In genomic region chr3:123446210-123446609, GRCh38 we compare ENCODE assay signal across 15 cellular contexts. TPM values are rescaled to one million over a fixed set of nuclear protein-coding genes. Genes with fewer than 3 reads are reported as not detected.
DNase-seq lines count a peak whose midpoint lies in the region; ATAC-seq and TF ChIP-seq lines count a peak whose summit lies in the region.
"Had no signal": no experiment of that assay in that cellular context is flagged by ENCODE, and none has a peak within 500 bp of the region (broad histone marks: within the 10 kb centered on the region; RNA-seq: fewer than 3 reads in every experiment).

No MANE protein-coding gene starts in this region.

- peak overlapping the region; percentile 63 for H3K4me3 Mint-ChIP-seq in CD4-positive, alpha-beta T cell
- peak overlapping the region; percentile 43 to 81 (median 60) for H3K4me3 Mint-ChIP-seq in immature natural killer cell

- POLR2A ChIA-PET in CD4-positive, alpha-beta T cell (lab: Charles Lee): no interaction called here

- intact Hi-C loops in CD4-positive, alpha-beta T cell (cut with DNase I, micrococcal nuclease): no loop called here
- intact Hi-C loops in sigmoid colon (cut with DNase I): loop anchor here (1.0 to 5.0 kb wide), 4 partner anchors 31 to 111 kb away; no protein-coding TSS in a partner anchor

- H3K27me3 Mint-ChIP-seq in CD4-positive, alpha-beta T cell: peaks cover 74% of the 10 kb centered on the region
- H3K27me3 Mint-ChIP-seq in immature natural killer cell (ENCODE audit: low read depth in 3 of 3): peaks cover 13 to 27% (median 21%) of the 10 kb centered on the region in 3 donors

- no peaks in the 10 kb centered on the region for H3K9me3 Mint-ChIP-seq in CD4-positive, alpha-beta T cell
- H3K9me3 Mint-ChIP-seq in immature natural killer cell: peaks cover 0 to 2% (median 0%) of the 10 kb centered on the region in 6 donors

- H3K4me1 Mint-ChIP-seq in CD4-positive, alpha-beta T cell (ENCODE audit: low read depth): peaks cover 9% of the 10 kb centered on the region
- peaks cover 9 to 17% of the 10 kb centered on the region in 2 donors for H3K4me1 Mint-ChIP-seq in immature natural killer cell

- H3K36me3 Mint-ChIP-seq in CD4-positive, alpha-beta T cell (ENCODE audit: low read depth): no peaks in the 10 kb centered on the region
- no peaks in the 10 kb centered on the region for H3K36me3 Mint-ChIP-seq in immature natural killer cell

- no peak overlapping the region for H3K27ac ChIP-seq in CD4-positive, alpha-beta T cell (ENCODE audit: low read depth, low read length)
- H3K27ac ChIP-seq in angular gyrus (ENCODE audit: low read depth, low read length): peak overlapping the region; percentile 90
- peak overlapping the region; percentile 94 to 98 (median 96) for H3K27ac ChIP-seq in sigmoid colon

- 88 to 90% methylated on average over 2 of the region's 2 CpGs for WGBS in sigmoid colon, 2 donors

- peak overlapping the region; percentile 53 to 93 (median 80) for H3K4me3 ChIP-seq in sigmoid colon

- TF ChIP-seq CTCF in CD4-positive, alpha-beta T cell (IDR thresholded peaks at IDR 0.05): no peak
- TF ChIP-seq CTCF in sigmoid colon (IDR thresholded peaks at IDR 0.05): no peak

- no peak overlapping the region for H3K27ac Mint-ChIP-seq in CD4-positive, alpha-beta T cell
- no peak overlapping the region for H3K27ac Mint-ChIP-seq in immature natural killer cell

- TF ChIP-seq POLR2A in sigmoid colon (IDR thresholded peaks at IDR 0.05): no peak

- DNase-seq in CD4-positive, alpha-beta T cell: no peak
- DNase-seq in immature natural killer cell (no peak), sigmoid colon (no peak), putamen (ENCODE audit: low spot score) (no peak), T-helper 1 cell (no peak)
- DNase-seq: activated effector memory CD4-positive, alpha-beta T cell treated with Interleukin-2 at 50 U/mL for 16 hours; effector memory CD4-positive, alpha-beta T cell; mammary epithelial cell; NCI-H2081 treated with DMSO at 0.1 percent for 48 hours; NCI-H82; Peyer's patch; stimulated activated naive CD4-positive, alpha-beta T cell had no signal

- CTCF ChIA-PET in CD4-positive, alpha-beta T cell (lab: Charles Lee): no interaction called here

- TF ChIP-seq EP300 in sigmoid colon (IDR thresholded peaks at IDR 0.05): no peak

- H3K27me3 ChIP-seq in CD4-positive, alpha-beta T cell (ENCODE audit: control insufficient read depth, insufficient read depth, low read length): peaks cover 52% of the 10 kb centered on the region
- H3K27me3 ChIP-seq in sigmoid colon: peaks cover 0 to 4% (median 0%) of the 10 kb centered on the region in 3 donors

- H3K9me3 ChIP-seq in CD4-positive, alpha-beta T cell (ENCODE audit: control insufficient read depth, low read length): no peaks in the 10 kb centered on the region
- no peaks in the 10 kb centered on the region for H3K9me3 ChIP-seq in sigmoid colon
- H3K9me3 ChIP-seq: Peyer's patch had no signal

- no peaks in the 10 kb centered on the region for H3K36me3 ChIP-seq in sigmoid colon
- H3K36me3 ChIP-seq: Peyer's patch had no signal

- H3K4me1 ChIP-seq in sigmoid colon: peaks cover 0 to 63% (median 41%) of the 10 kb centered on the region in 4 donors

- ATAC-seq in CD4-positive, alpha-beta T cell (ENCODE audit: poor library complexity): no peak
- ATAC-seq in HG02798 (IDR thresholded peaks at IDR 0.05; ENCODE audit: poor library complexity, unreplicated experiment) (no peak), GM19035 (IDR thresholded peaks at IDR 0.05; ENCODE audit: unreplicated experiment) (no peak)

RNA-seq across cellular contexts. Expression of gene ADCY5, which starts 2.7 kb away (rescaled TPM):
- not detected for total RNA-seq in CD4-positive, alpha-beta T cell
- polyA plus RNA-seq in immature natural killer cell (under 1 TPM in 1 of 3 donors, not detected in 2; 0.03 TPM), sigmoid colon (1 to 10 TPM; 1.4 to 9.9 (median 5.4) TPM)
- total RNA-seq in sigmoid colon: 10 to 100 TPM; 39.5 to 84.4 (median 62.2) TPM

Comparison
In these comparisons a context has a peak if more than half of its experiments do, and no peak if none do; other contexts are left out.
1. RNA of gene ADCY5, which starts 2.7 kb away (total RNA-seq): 39.5 to 84.4 TPM in sigmoid colon; not detected in CD4-positive, alpha-beta T cell; every median in the first group is over 10 times any median in the second.